Comparison of ENCODE assay signal across 14 cellular contexts in the genomic region with DNA sequence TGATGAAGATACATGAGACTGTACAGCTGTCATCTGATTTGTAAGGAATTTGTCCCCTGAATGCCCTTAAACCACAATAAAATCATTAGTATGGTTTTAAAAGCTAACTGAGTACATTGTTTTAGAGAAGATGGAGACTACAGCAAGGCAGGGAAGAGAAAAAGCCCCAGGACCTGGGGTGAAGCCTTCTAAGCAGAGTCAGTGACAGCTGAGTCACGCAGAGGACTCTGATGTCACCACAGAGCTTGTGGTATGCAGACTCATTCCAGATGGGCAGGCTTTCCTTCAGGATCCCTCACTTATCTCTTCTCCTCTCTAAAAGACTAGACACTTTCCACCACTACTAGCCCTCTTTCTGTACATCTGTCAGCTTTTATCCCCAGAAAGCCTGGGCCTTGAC.
A peak's percentile ranks its signal among the peaks of the same experiment; 100 is the strongest.
DNase-seq lines count a peak whose midpoint lies in the region; ATAC-seq, FAIRE-seq and TF ChIP-seq lines count a peak whose summit lies in the region.
"Had no signal": no experiment of that assay in that cellular context is flagged by ENCODE, and none has a peak within 500 bp of the region (broad histone marks: within the 10 kb centered on the region; RNA-seq: fewer than 3 reads in every experiment).

No MANE protein-coding gene starts in this region.

- WGBS in HepG2 (ENCODE audit: low lambda C conversion rate) = 0% methylated on average over 1 of the region's 1 CpG
- WGBS in right lobe of liver (ENCODE audit: insufficient coverage, low coverage, low lambda C conversion rate, missing lambda C conversion rate) = 71% methylated on average over 1 of the region's 1 CpG
- 65% methylated on average over 1 of the region's 1 CpG for WGBS in hepatocyte (ENCODE audit: low lambda C conversion rate, missing lambda C conversion rate)

- in situ Hi-C loops in HepG2 (cut with HindIII; ENCODE audit: extremely low pct_ligation_motif_present, low pct_unique_long_range_greater_than_20kb) = no loop called here

- H3K9me3 Mint-ChIP-seq in activated CD8-positive, alpha-beta T cell treated with anti-CD3 and anti-CD28 coated beads for 36 hours = no peaks in the 10 kb centered on the region

- H3K27me3 Mint-ChIP-seq in activated CD8-positive, alpha-beta T cell treated with anti-CD3 and anti-CD28 coated beads for 36 hours = no peaks in the 10 kb centered on the region
- H3K27me3 Mint-ChIP-seq: activated CD8-positive, alpha-beta memory T cell treated with anti-CD3 and anti-CD28 coated beads, Interleukin-2, amount 10 ng/mL, durations not matched to agents 7 days and 5 days; T-helper 17 cell had no signal

- no peaks in the 10 kb centered on the region for H3K36me3 Mint-ChIP-seq in activated CD8-positive, alpha-beta T cell treated with anti-CD3 and anti-CD28 coated beads for 36 hours (ENCODE audit: low read depth)
- H3K36me3 Mint-ChIP-seq: activated CD8-positive, alpha-beta memory T cell treated with anti-CD3 and anti-CD28 coated beads, Interleukin-2, amount 10 ng/mL, durations not matched to agents 7 days and 5 days; natural killer cell had no signal

- H3K4me3 ChIP-seq in HepG2 (replicated peaks in 1 of 3; ENCODE audit: insufficient read depth in 1 of 3, low read depth in 2 of 3, low read length in 3 of 3) = no peak overlapping the region
- no peak overlapping the region for H3K4me3 ChIP-seq in right lobe of liver
- no peak overlapping the region for H3K4me3 ChIP-seq in PC-3 (ENCODE audit: low read length)
- no peak overlapping the region for H3K4me3 ChIP-seq in hepatocyte
- H3K4me3 ChIP-seq in dorsolateral prefrontal cortex = no peak overlapping the region

- H3K79me2 ChIP-seq in HepG2 (ENCODE audit: insufficient read depth, low read length) (no peaks in the 10 kb centered on the region), PC-3 (ENCODE audit: low read length) (no peaks in the 10 kb centered on the region), hepatocyte (no peaks in the 10 kb centered on the region)

- H3K27me3 ChIP-seq in HepG2 (ENCODE audit: control insufficient read depth in 1 of 2, insufficient read depth in 2 of 2, low read length in 2 of 2) (no peaks in the 10 kb centered on the region; a peak in 1 of 5 replicates), right lobe of liver (no peaks in the 10 kb centered on the region), PC-3 (ENCODE audit: low read length) (no peaks in the 10 kb centered on the region), hepatocyte (no peaks in the 10 kb centered on the region), dorsolateral prefrontal cortex (no peaks in the 10 kb centered on the region)

- no peaks in the 10 kb centered on the region for H3K9me3 ChIP-seq in HepG2 (ENCODE audit: low read length)
- H3K9me3 ChIP-seq in right lobe of liver = no peaks in the 10 kb centered on the region
- H3K9me3 ChIP-seq in PC-3 (ENCODE audit: low read length) = no peaks in the 10 kb centered on the region
- H3K9me3 ChIP-seq in hepatocyte (ENCODE audit: low read depth) = no peaks in the 10 kb centered on the region

- H3K27ac Mint-ChIP-seq in activated CD8-positive, alpha-beta T cell treated with anti-CD3 and anti-CD28 coated beads for 36 hours = no peak overlapping the region
- H3K27ac Mint-ChIP-seq: activated CD8-positive, alpha-beta memory T cell treated with anti-CD3 and anti-CD28 coated beads, Interleukin-2, amount 10 ng/mL, durations not matched to agents 7 days and 5 days; natural killer cell; T-helper 17 cell had no signal

- BruUV-seq in HepG2 (replicated peaks; lab: Mats Ljungman, UMichigan) = no TSS peak
- no TSS peak for BruUV-seq in PC-3 (replicated peaks; lab: Mats Ljungman, UMichigan)

- TF ChIP-seq POLR2A in HepG2 (IDR thresholded peaks at IDR 0.05; ENCODE audit: insufficient read depth in 1 of 2, low read depth in 2 of 2, low read length in 2 of 2) (no peak), right lobe of liver (IDR thresholded peaks at IDR 0.05) (no peak)

- POLR2A ChIA-PET in HepG2 (lab: Yijun Ruan, JAX) = no interaction called here
- POLR2A ChIA-PET in PC-3 (lab: Charles Lee; ENCODE audit: unreplicated experiment) = no interaction called here
- POLR2A ChIA-PET in activated CD8-positive, alpha-beta T cell treated with anti-CD3 and anti-CD28 coated beads for 36 hours (lab: Charles Lee) = no interaction called here

- TF ChIP-seq EP300 in HepG2 (IDR thresholded peaks at IDR 0.05; ENCODE audit: low read depth in 2 of 2, low read length in 2 of 2) = no peak
- no peak for TF ChIP-seq EP300 in HepG2 (CRISPR knock-in tag; IDR thresholded peaks at IDR 0.05; ENCODE audit: borderline replicate concordance)

- H3K4me3 Mint-ChIP-seq in activated CD8-positive, alpha-beta T cell treated with anti-CD3 and anti-CD28 coated beads for 36 hours = no peak overlapping the region
- H3K4me3 Mint-ChIP-seq: activated CD8-positive, alpha-beta memory T cell treated with anti-CD3 and anti-CD28 coated beads, Interleukin-2, amount 10 ng/mL, durations not matched to agents 7 days and 5 days; natural killer cell; T-helper 17 cell had no signal

- no peaks in the 10 kb centered on the region for H3K4me1 Mint-ChIP-seq in activated CD8-positive, alpha-beta T cell treated with anti-CD3 and anti-CD28 coated beads for 36 hours (ENCODE audit: low read depth)
- H3K4me1 Mint-ChIP-seq: activated CD8-positive, alpha-beta memory T cell treated with anti-CD3 and anti-CD28 coated beads, Interleukin-2, amount 10 ng/mL, durations not matched to agents 7 days and 5 days; natural killer cell; T-helper 17 cell had no signal

- no peak for FAIRE-seq in HepG2 (lab: Jason Lieb, UNC)

- DNase-seq in HepG2 (ENCODE audit: low spot score) = no peak
- no peak for DNase-seq in right lobe of liver
- DNase-seq in PC-3 = peak; percentile 35
- peak; percentile 51 for DNase-seq in hepatocyte (ENCODE audit: low spot score)
- DNase-seq in activated CD8-positive, alpha-beta T cell treated with anti-CD3 and anti-CD28 coated beads for 36 hours = no peak
- DNase-seq in dorsolateral prefrontal cortex = no peak
- DNase-seq in SKM-1 treated with dmso at 0.1 percent for 144 hours (lab: John Stamatoyannopoulos, UW; ENCODE audit: unreplicated experiment) = no peak
- DNase-seq: activated CD8-positive, alpha-beta memory T cell treated with anti-CD3 and anti-CD28 coated beads, Interleukin-2, amount 10 ng/mL, durations not matched to agents 7 days and 5 days; natural killer cell; NCI-H1048; NCI-H774; stimulated activated naive CD4-positive, alpha-beta T cell; T-helper 17 cell had no signal

- no peaks in the 10 kb centered on the region for H4K20me1 ChIP-seq in HepG2 (ENCODE audit: insufficient read depth, low read length)
- H4K20me1 ChIP-seq in PC-3 (ENCODE audit: low read length) = no peaks in the 10 kb centered on the region
- H4K20me1 ChIP-seq in hepatocyte (ENCODE audit: insufficient read depth, poor library complexity, severe bottlenecking) = no peaks in the 10 kb centered on the region

- TF ChIP-seq CTCF in HepG2 (CRISPR knock-in tag; IDR thresholded peaks at IDR 0.05) (no peak), right lobe of liver (IDR thresholded peaks at IDR 0.05) (no peak), PC-3 (conservative IDR thresholded peaks at IDR 0.05; ENCODE audit: low read depth, low read length) (no peak), hepatocyte (IDR thresholded peaks at IDR 0.05; ENCODE audit: poor library complexity) (no peak), dorsolateral prefrontal cortex (IDR thresholded peaks at IDR 0.05 in 54 of 56, conservative IDR thresholded peaks at IDR 0.05 in 2 of 56; ENCODE audit: low read depth in 1 of 56, partially characterized antibody in 56 of 56) (no peak)
- no peak for TF ChIP-seq CTCF in activated CD8-positive, alpha-beta T cell treated with anti-CD3 and anti-CD28 coated beads for 36 hours (IDR thresholded peaks at IDR 0.05)

- intact Hi-C loops in HepG2 (cut with micrococcal nuclease; ENCODE audit: unreplicated experiment) (no loop called here), right lobe of liver (cut with DNase I) (no loop called here), PC-3 (cut with micrococcal nuclease) (no loop called here), dorsolateral prefrontal cortex (cut with DNase I) (no loop called here)
- intact Hi-C loops in activated CD8-positive, alpha-beta T cell treated with anti-CD3 and anti-CD28 coated beads for 36 hours (cut with micrococcal nuclease) = no loop called here

- no peaks in the 10 kb centered on the region for H3K9me2 ChIP-seq in PC-3 (replicated peaks; ENCODE audit: low read length)
- no peaks in the 10 kb centered on the region for H3K9me2 ChIP-seq in hepatocyte (replicated peaks; ENCODE audit: insufficient read depth)

- H3K4me1 ChIP-seq in HepG2 (ENCODE audit: insufficient read depth, low read length) (no peaks in the 10 kb centered on the region), right lobe of liver (no peaks in the 10 kb centered on the region), PC-3 (ENCODE audit: insufficient read depth, low read length) (no peaks in the 10 kb centered on the region), hepatocyte (ENCODE audit: insufficient read depth) (no peaks in the 10 kb centered on the region)

- H3K9ac ChIP-seq in HepG2 (ENCODE audit: insufficient read depth, low read depth, low read length) (no peak overlapping the region), PC-3 (ENCODE audit: low read length) (no peak overlapping the region)

- H2AFZ ChIP-seq in HepG2 (ENCODE audit: low read length) = no peak overlapping the region
- H2AFZ ChIP-seq in PC-3 (ENCODE audit: low read length) = no peak overlapping the region
- no peak overlapping the region for H2AFZ ChIP-seq in hepatocyte

- TF ChIP-seq RAD21 in HepG2 (CRISPR knock-in tag; IDR thresholded peaks at IDR 0.05) = no peak

- H3K36me3 ChIP-seq in HepG2 (replicated peaks in 1 of 2; ENCODE audit: control insufficient read depth in 1 of 2, insufficient read depth in 2 of 2, low read length in 2 of 2) (no peaks in the 10 kb centered on the region), right lobe of liver (no peaks in the 10 kb centered on the region), PC-3 (ENCODE audit: low read depth, low read length) (no peaks in the 10 kb centered on the region), hepatocyte (replicated peaks; ENCODE audit: insufficient read depth, low read depth) (no peaks in the 10 kb centered on the region)

- H3K27ac ChIP-seq in HepG2 (ENCODE audit: extremely low read length, insufficient read depth, low read length) = no peak overlapping the region
- no peak overlapping the region for H3K27ac ChIP-seq in right lobe of liver
- no peak overlapping the region for H3K27ac ChIP-seq in PC-3 (ENCODE audit: low read length)
- peak overlapping the region; percentile 39 for H3K27ac ChIP-seq in hepatocyte
- peak overlapping the region in 2 of 59 donors; percentile 14 to 40 for H3K27ac ChIP-seq in dorsolateral prefrontal cortex

- no peak overlapping the region for H3K4me2 ChIP-seq in HepG2 (ENCODE audit: low read depth, low read length)
- H3K4me2 ChIP-seq in PC-3 (ENCODE audit: low read length) = no peak overlapping the region
- no peak overlapping the region for H3K4me2 ChIP-seq in hepatocyte

- ATAC-seq in HepG2 (peak; percentile 61; the same call in 1 of the 3 replicates), right lobe of liver (no peak), PC-3 (no peak; the same call in 1 of the 2 replicates), GM21528 (IDR thresholded peaks at IDR 0.05; ENCODE audit: low FRiP score, unreplicated experiment) (no peak)
- ATAC-seq in activated CD8-positive, alpha-beta T cell treated with anti-CD3 and anti-CD28 coated beads for 36 hours = no peak
- ATAC-seq: activated CD8-positive, alpha-beta memory T cell treated with anti-CD3 and anti-CD28 coated beads, Interleukin-2, amount 10 ng/mL, durations not matched to agents 7 days and 5 days; natural killer cell; T-helper 17 cell had no signal

- CTCF ChIA-PET in HepG2 (lab: Yijun Ruan, JAX; ENCODE audit: low intra/inter-chr PET ratio, low total read pairs) = no interaction called here
- CTCF ChIA-PET in PC-3 (lab: Charles Lee) = no interaction called here
- CTCF ChIA-PET in activated CD8-positive, alpha-beta T cell treated with anti-CD3 and anti-CD28 coated beads for 36 hours (lab: Charles Lee) = no interaction called here

- H3F3A ChIP-seq in PC-3 (ENCODE audit: low read length, unreplicated experiment) = no peaks in the 10 kb centered on the region

Comparison
In these comparisons a context has a peak if more than half of its experiments do, and no peak if none do; other contexts are left out.
1. DNase-seq: peak in PC-3 (single experiment) and hepatocyte (single experiment); none in HepG2 (single experiment), right lobe of liver (0 of 3), activated CD8-positive, alpha-beta T cell treated with anti-CD3 and anti-CD28 coated beads for 36 hours (single experiment), dorsolateral prefrontal cortex (0 of 10) and SKM-1 treated with dmso at 0.1 percent for 144 hours (single experiment).